21 cellular contexts compared by ENCODE assay signal in genomic region chr2:235378944-235379343, GRCh38.
"Had no signal": no experiment of that assay in that cellular context is flagged by ENCODE, and none has a peak within 500 bp of the region (broad histone marks: within the 10 kb centered on the region; RNA-seq: fewer than 3 reads in every experiment).

No MANE protein-coding gene starts in this region.

- H3K27me3 ChIP-seq: pancreas, right lobe of liver, tibial nerve, upper lobe of left lung had no signal

- H3K4me1 ChIP-seq: esophagus squamous epithelium, pancreas, tibial nerve, upper lobe of left lung had no signal

- DNase-seq: cortex of kidney; effector memory CD8-positive, alpha-beta T cell; erythroblast; esophagus squamous epithelium; foreskin melanocyte; immature natural killer cell; mesenchymal stem cell; naive B cell; right lobe of liver; stimulated activated CD4-positive, alpha-beta T cell treated with anti-CD3 and anti-CD28 coated beads, Interleukin-15, amount 100 ng/mL, for 24 hours; stimulated activated CD4-positive, alpha-beta T cell treated with anti-CD3 and anti-CD28 coated beads, Interleukin-2, amount 100 ng/mL, for 48 hours; stimulated activated naive B cell treated with anti-CD40 and anti-IgM and Interleukin-4, amounts not matched to agents 10 μg/mL and 1 μg/mL and 100 μg/mL, for 72 hours; upper lobe of left lung had no signal

- H3K27ac ChIP-seq: esophagus squamous epithelium, neutrophil, right lobe of liver, thoracic aorta, tibial nerve, upper lobe of left lung had no signal

- H3K9me3 ChIP-seq: esophagus squamous epithelium, mucosa of descending colon, neutrophil, pancreas, right lobe of liver, thoracic aorta, tibial nerve, upper lobe of left lung had no signal

- ATAC-seq: effector memory CD8-positive, alpha-beta T cell; left lobe of liver; natural killer cell treated with Interleukin-12 subunit alpha and Interleukin-12 subunit beta and Interleukin-15 and Interleukin-18, amount 100 ng/mL, for 72 hours; stimulated activated naive B cell treated with anti-CD40 and anti-IgM and Interleukin-4, amounts not matched to agents 10 μg/mL and 1 μg/mL and 100 μg/mL, for 72 hours had no signal

- H3K36me3 ChIP-seq: esophagus squamous epithelium, neutrophil, pancreas, right lobe of liver, thoracic aorta, tibial nerve, upper lobe of left lung had no signal

- H3K4me3 ChIP-seq: esophagus squamous epithelium, lung, mucosa of descending colon, pancreas, right lobe of liver, thoracic aorta, tibial nerve, upper lobe of left lung had no signal
